In the genomic region with DNA sequence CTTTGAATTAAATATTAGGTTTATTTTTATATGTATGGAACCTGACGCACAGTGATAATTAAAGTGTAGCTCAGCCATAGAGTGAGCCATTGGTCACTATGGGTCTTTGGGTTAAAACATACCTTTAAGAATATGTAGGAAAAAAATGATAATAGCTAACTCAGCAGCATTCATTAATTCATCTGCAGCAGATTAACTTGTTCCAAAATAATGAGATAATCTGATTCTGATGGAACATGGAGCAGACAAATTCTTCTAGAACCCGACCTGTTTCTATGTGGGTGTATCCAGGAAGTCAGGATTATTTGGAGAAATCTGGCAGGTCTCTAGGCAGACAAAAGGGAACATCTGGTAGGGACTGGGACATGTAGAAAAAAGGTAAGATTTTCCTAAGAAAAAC, we compare ENCODE assay signal across 19 cellular contexts. TPM values are rescaled to one million over a fixed set of nuclear protein-coding genes. Genes with fewer than 3 reads are reported as not detected.
DNase-seq lines count a peak whose midpoint lies in the region; ATAC-seq, FAIRE-seq and TF ChIP-seq lines count a peak whose summit lies in the region.
"Had no signal": no experiment of that assay in that cellular context is flagged by ENCODE, and none has a peak within 500 bp of the region (broad histone marks: within the 10 kb centered on the region; RNA-seq: fewer than 3 reads in every experiment).

A gene with protein sequence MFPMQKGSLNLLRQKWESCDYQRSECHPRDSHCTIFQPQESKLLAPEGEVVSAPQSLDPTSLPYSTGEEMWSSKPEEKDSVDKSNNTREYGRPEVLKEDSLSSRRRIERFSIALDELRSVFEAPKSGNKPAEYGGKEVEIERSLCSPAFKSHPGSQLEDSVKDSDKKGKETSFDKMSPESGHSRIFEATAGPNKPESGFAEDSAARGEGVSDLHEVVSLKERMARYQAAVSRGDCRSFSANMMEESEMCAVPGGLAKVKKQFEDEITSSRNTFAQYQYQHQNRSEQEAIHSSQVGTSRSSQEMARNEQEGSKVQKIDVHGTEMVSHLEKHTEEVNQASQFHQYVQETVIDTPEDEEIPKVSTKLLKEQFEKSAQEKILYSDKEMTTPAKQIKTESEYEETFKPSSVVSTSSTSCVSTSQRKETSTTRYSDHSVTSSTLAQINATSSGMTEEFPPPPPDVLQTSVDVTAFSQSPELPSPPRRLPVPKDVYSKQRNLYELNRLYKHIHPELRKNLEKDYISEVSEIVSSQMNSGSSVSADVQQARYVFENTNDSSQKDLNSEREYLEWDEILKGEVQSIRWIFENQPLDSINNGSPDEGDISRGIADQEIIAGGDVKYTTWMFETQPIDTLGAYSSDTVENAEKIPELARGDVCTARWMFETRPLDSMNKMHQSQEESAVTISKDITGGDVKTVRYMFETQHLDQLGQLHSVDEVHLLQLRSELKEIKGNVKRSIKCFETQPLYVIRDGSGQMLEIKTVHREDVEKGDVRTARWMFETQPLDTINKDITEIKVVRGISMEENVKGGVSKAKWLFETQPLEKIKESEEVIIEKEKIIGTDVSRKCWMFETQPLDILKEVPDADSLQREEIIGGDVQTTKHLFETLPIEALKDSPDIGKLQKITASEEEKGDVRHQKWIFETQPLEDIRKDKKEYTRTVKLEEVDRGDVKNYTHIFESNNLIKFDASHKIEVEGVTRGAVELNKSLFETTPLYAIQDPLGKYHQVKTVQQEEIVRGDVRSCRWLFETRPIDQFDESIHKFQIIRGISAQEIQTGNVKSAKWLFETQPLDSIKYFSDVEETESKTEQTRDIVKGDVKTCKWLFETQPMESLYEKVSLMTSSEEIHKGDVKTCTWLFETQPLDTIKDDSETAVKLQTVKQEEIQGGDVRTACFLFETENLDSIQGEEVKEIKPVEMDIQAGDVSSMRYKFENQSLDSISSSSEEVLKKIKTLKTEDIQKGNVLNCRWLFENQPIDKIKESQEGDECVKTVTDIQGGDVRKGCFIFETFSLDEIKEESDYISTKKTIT (N-terminal part only) (plus strand): TSS at position 301 of the 400 bp plus-strand sequence. CDS start 15,003 bp downstream, outside the sequence.

- no peak within 1 kb of the TSS for H3K27ac Mint-ChIP-seq in type B pancreatic cell
- H3K27ac Mint-ChIP-seq: CD8-positive, alpha-beta memory T cell; H9 had no signal

- H3K27me3 ChIP-seq in HepG2 (ENCODE audit: control insufficient read depth in 1 of 2, insufficient read depth in 2 of 2, low read length in 2 of 2) (no peaks in the 10 kb centered on the region), right lobe of liver (no peaks in the 10 kb centered on the region), neuron (ENCODE audit: insufficient read depth, low read length) (no peaks in the 10 kb centered on the region), osteoblast (ENCODE audit: insufficient read depth, low read length) (no peaks in the 10 kb centered on the region)
- H3K27me3 ChIP-seq: BLaER1 had no signal

- no peaks in the 10 kb centered on the region for H3K4me1 ChIP-seq in HepG2 (ENCODE audit: insufficient read depth, low read length)
- no peaks in the 10 kb centered on the region for H3K4me1 ChIP-seq in right lobe of liver
- peaks cover 15% of the 10 kb centered on the region for H3K4me1 ChIP-seq in neuron (ENCODE audit: insufficient read depth, low read length)
- no peaks in the 10 kb centered on the region for H3K4me1 ChIP-seq in osteoblast (ENCODE audit: insufficient read depth, low read length)
- H3K4me1 ChIP-seq: BLaER1, Caco-2 had no signal

- FAIRE-seq in HepG2 (lab: Jason Lieb, UNC), result no peak
- FAIRE-seq: GM12892, HTR-8/SVneo had no signal

- no peak within 1 kb of the TSS for H3K4me3 Mint-ChIP-seq in type B pancreatic cell
- H3K4me3 Mint-ChIP-seq: CD8-positive, alpha-beta memory T cell; H9 had no signal

- H3K79me2 ChIP-seq in HepG2 (ENCODE audit: insufficient read depth, low read length), result no peaks in the 10 kb centered on the region
- H3K79me2 ChIP-seq in osteoblast (ENCODE audit: insufficient read depth, low read length), result no peaks in the 10 kb centered on the region

- WGBS in HepG2 (ENCODE audit: low lambda C conversion rate), result 46% methylated on average over 2 of the region's 2 CpGs
- WGBS in right lobe of liver (ENCODE audit: insufficient coverage, low coverage, low lambda C conversion rate, missing lambda C conversion rate), result 19% methylated on average over 2 of the region's 2 CpGs

- no peak for TF ChIP-seq CTCF in HepG2 (CRISPR knock-in tag; IDR thresholded peaks at IDR 0.05)
- no peak for TF ChIP-seq CTCF in right lobe of liver (IDR thresholded peaks at IDR 0.05)
- TF ChIP-seq CTCF in type B pancreatic cell (conservative IDR thresholded peaks at IDR 0.05), result no peak
- no peak for TF ChIP-seq CTCF in osteoblast (IDR thresholded peaks at IDR 0.05; ENCODE audit: extremely low read depth, low read depth, low read length)

- H4K20me1 ChIP-seq in HepG2 (ENCODE audit: insufficient read depth, low read length) (no peaks in the 10 kb centered on the region), osteoblast (ENCODE audit: insufficient read depth, low read length) (no peaks in the 10 kb centered on the region)
- H4K20me1 ChIP-seq: BLaER1 had no signal

- CTCF ChIA-PET in HepG2 (lab: Yijun Ruan, JAX; ENCODE audit: low intra/inter-chr PET ratio, low total read pairs), result no interaction called here

- no peaks in the 10 kb centered on the region for H3K4me1 Mint-ChIP-seq in type B pancreatic cell (ENCODE audit: unreplicated experiment)
- H3K4me1 Mint-ChIP-seq: CD8-positive, alpha-beta memory T cell had no signal

- POLR2A ChIA-PET in HepG2 (lab: Yijun Ruan, JAX), result no interaction called here

- no peaks in the 10 kb centered on the region for H3K27me3 Mint-ChIP-seq in type B pancreatic cell

- no peak within 1 kb of the TSS for H3K4me3 ChIP-seq in HepG2 (replicated peaks in 1 of 3; ENCODE audit: insufficient read depth in 1 of 3, low read depth in 2 of 3, low read length in 3 of 3)
- no peak within 1 kb of the TSS for H3K4me3 ChIP-seq in right lobe of liver
- H3K4me3 ChIP-seq in neuron (ENCODE audit: low read length), result no peak within 1 kb of the TSS
- H3K4me3 ChIP-seq in osteoblast (ENCODE audit: insufficient read depth, low read length), result no peak within 1 kb of the TSS
- H3K4me3 ChIP-seq: BLaER1 had no signal

- TF ChIP-seq POLR2A in HepG2 (IDR thresholded peaks at IDR 0.05; ENCODE audit: insufficient read depth in 1 of 2, low read depth in 2 of 2, low read length in 2 of 2) (no peak), right lobe of liver (IDR thresholded peaks at IDR 0.05) (no peak)

- DNase-seq in HepG2 (ENCODE audit: low spot score) (no peak), right lobe of liver (no peak), left ventricle myocardium superior (no peak), ACHN (no peak), type B pancreatic cell (ENCODE audit: extremely low spot score, unreplicated experiment) (no peak), osteoblast (ENCODE audit: insufficient read length, low spot score, missing footprints) (no peak)
- DNase-seq: AML-193; Caco-2; CD8-positive, alpha-beta memory T cell; DND-41; GDM1; GOT3; H9 had no signal

- ATAC-seq in HepG2 (no peak), right lobe of liver (no peak), left ventricle myocardium superior (no peak), HG02610 (IDR thresholded peaks at IDR 0.05; ENCODE audit: unreplicated experiment) (no peak)

- H3K4me2 ChIP-seq in HepG2 (ENCODE audit: low read depth, low read length) (no peak within 1 kb of the TSS), osteoblast (ENCODE audit: insufficient read depth, low read length) (no peak within 1 kb of the TSS)
- H3K4me2 ChIP-seq: BLaER1 had no signal

- TF ChIP-seq EP300 in HepG2 (IDR thresholded peaks at IDR 0.05; ENCODE audit: low read depth in 2 of 2, low read length in 2 of 2) (no peak), HepG2 (CRISPR knock-in tag; IDR thresholded peaks at IDR 0.05; ENCODE audit: borderline replicate concordance) (no peak)

- H3K9me3 ChIP-seq in HepG2 (ENCODE audit: low read length) (no peaks in the 10 kb centered on the region), right lobe of liver (no peaks in the 10 kb centered on the region), neuron (ENCODE audit: low read length) (no peaks in the 10 kb centered on the region), osteoblast (ENCODE audit: low read depth, low read length) (no peaks in the 10 kb centered on the region)
- H3K9me3 ChIP-seq: BLaER1, Caco-2 had no signal

- H3K27ac ChIP-seq in HepG2 (ENCODE audit: extremely low read length, insufficient read depth, low read length) (no peak within 1 kb of the TSS), right lobe of liver (no peak within 1 kb of the TSS), osteoblast (ENCODE audit: low read depth, low read length) (no peak within 1 kb of the TSS)
- H3K27ac ChIP-seq: 22Rv1, BLaER1 had no signal

- H3K36me3 ChIP-seq in HepG2 (replicated peaks in 1 of 2; ENCODE audit: control insufficient read depth in 1 of 2, insufficient read depth in 2 of 2, low read length in 2 of 2), result no peaks in the 10 kb centered on the region
- no peaks in the 10 kb centered on the region for H3K36me3 ChIP-seq in right lobe of liver
- no peaks in the 10 kb centered on the region for H3K36me3 ChIP-seq in neuron (ENCODE audit: insufficient read depth, low read length)
- no peaks in the 10 kb centered on the region for H3K36me3 ChIP-seq in osteoblast (ENCODE audit: insufficient read depth, low read length)
- H3K36me3 ChIP-seq: BLaER1 had no signal

- H2AFZ ChIP-seq in HepG2 (ENCODE audit: low read length), result no peak within 1 kb of the TSS
- H2AFZ ChIP-seq in neuron (ENCODE audit: low read depth, low read length), result peak within 1 kb of the TSS; percentile 24
- no peak within 1 kb of the TSS for H2AFZ ChIP-seq in osteoblast (ENCODE audit: low read length)

- intact Hi-C loops in HepG2 (cut with micrococcal nuclease; ENCODE audit: unreplicated experiment) (no loop called here), right lobe of liver (cut with DNase I) (no loop called here), left ventricle myocardium superior (cut with micrococcal nuclease) (no loop called here)

- in situ Hi-C loops in HepG2 (cut with HindIII; ENCODE audit: extremely low pct_ligation_motif_present, low pct_unique_long_range_greater_than_20kb) (loop anchor here (25.0 kb wide), 1 partner anchor 1224 kb away; no protein-coding TSS in a partner anchor), ACHN (cut with HindIII; ENCODE audit: low pct_ligation_motif_present, low pct_unique_long_range_greater_than_20kb, low sequenced_read_pairs) (no loop called here)

- H3K36me3 Mint-ChIP-seq in type B pancreatic cell, result no peaks in the 10 kb centered on the region
- H3K36me3 Mint-ChIP-seq: CD8-positive, alpha-beta memory T cell had no signal

- BruUV-seq in HepG2 (replicated peaks; lab: Mats Ljungman, UMichigan), result no TSS peak

- no peak for TF ChIP-seq RAD21 in HepG2 (CRISPR knock-in tag; IDR thresholded peaks at IDR 0.05)

- H3K9ac ChIP-seq in HepG2 (ENCODE audit: insufficient read depth, low read depth, low read length), result no peak within 1 kb of the TSS
- H3K9ac ChIP-seq: BLaER1 had no signal

- no peaks in the 10 kb centered on the region for H3K9me3 Mint-ChIP-seq in type B pancreatic cell
- H3K9me3 Mint-ChIP-seq: H9 had no signal

RNA-seq across cellular contexts. Expression of the gene that starts here (rescaled TPM):
- total RNA-seq in HepG2 (2016; rRNA removed; fragmentation: Illumina TruSeq; extraction: Trizol), result 0.04 and 0.13 TPM in 2 replicates
- not detected in 2 replicates for total RNA-seq in HepG2 (2016; cell fraction: cytosol; rRNA removed; fragmentation: Illumina TruSeq; extraction: Trizol; ENCODE audit: low read depth)
- total RNA-seq in HepG2 (2016; cell fraction: insoluble cytoplasmic fraction; rRNA removed; fragmentation: Illumina TruSeq; extraction: Trizol), result 0.03 and 0.06 TPM in 2 replicates
- 0.03 TPM in 1 of 2 replicates, not detected in the other for total RNA-seq in HepG2 (2016; cell fraction: membrane; rRNA removed; fragmentation: Illumina TruSeq; extraction: Trizol)
- 0.09 and 0.13 TPM in 2 replicates for total RNA-seq in HepG2 (2016; cell fraction: nucleus; rRNA removed; fragmentation: Illumina TruSeq; extraction: Trizol)
- 0.03 and 0.05 TPM in 2 replicates for polyA plus RNA-seq in HepG2 (2011; rRNA removed)
- polyA plus RNA-seq in HepG2 (2011; cell fraction: cytosol; rRNA removed), result 0.04 TPM in 1 of 2 replicates, not detected in the other
- polyA plus RNA-seq in HepG2 (2011; cell fraction: nucleus; rRNA removed), result 0.06 and 0.14 TPM in 2 replicates
- 0.12 and 0.19 TPM in 2 replicates for polyA plus RNA-seq in HepG2 (2012)
- not detected in 2 replicates for polyA plus RNA-seq in HepG2 (2016; cell fraction: cytosol; fragmentation: Illumina TruSeq; extraction: Trizol; ENCODE audit: low read depth)
- polyA plus RNA-seq in HepG2 (2016; cell fraction: insoluble cytoplasmic fraction; fragmentation: Illumina TruSeq; extraction: Trizol; ENCODE audit: low read depth), result not detected in 2 replicates
- polyA plus RNA-seq in HepG2 (2016; cell fraction: membrane; fragmentation: Illumina TruSeq; extraction: Trizol; ENCODE audit: low read depth), result not detected in 2 replicates
- polyA plus RNA-seq in HepG2 (2016; cell fraction: nucleus; fragmentation: Illumina TruSeq; extraction: Trizol; ENCODE audit: insufficient read depth, low read depth), result not detected in 2 replicates
- polyA minus RNA-seq in HepG2 (2011; rRNA and poly(A)+ RNA removed; ENCODE audit: low replicate concordance), result not detected in 2 replicates
- 0.30 TPM in 1 of 2 replicates, not detected in the other for polyA minus RNA-seq in HepG2 (2011; cell fraction: cytosol; rRNA and poly(A)+ RNA removed)
- 0.77 and 0.99 TPM in 2 replicates for polyA minus RNA-seq in HepG2 (2011; cell fraction: nucleus; rRNA and poly(A)+ RNA removed)
- total RNA-seq in right lobe of liver, result 1 to 10 TPM in 1 of 6 experiments, under 1 TPM in 5; 0.05 to 2.0 (median 0.19) TPM
- 248 TPM for total RNA-seq in left ventricle myocardium superior
- 0.19 and 0.21 TPM in 2 replicates for total RNA-seq in type B pancreatic cell (ENCODE audit: low replicate concordance)
- not detected in 2 replicates for total RNA-seq in osteoblast
- total RNA-seq: Caco-2; CD8-positive, alpha-beta memory T cell had no signal
- polyA plus RNA-seq: CD8-positive, alpha-beta memory T cell had no signal

Comparison
In these comparisons a context has a peak if more than half of its experiments do, and no peak if none do; other contexts are left out.
1. RNA of the gene that starts here (total RNA-seq): 248 TPM in left ventricle myocardium superior (single experiment); 0.05 to 2.0 TPM in right lobe of liver, 0.19 to 0.21 TPM in type B pancreatic cell, 0.03 to 0.13 TPM in HepG2 and not detected in osteoblast; every median in the first group is over 10 times any median in the second.